ENCODE assay signal across 9 cellular contexts in the genomic region with DNA sequence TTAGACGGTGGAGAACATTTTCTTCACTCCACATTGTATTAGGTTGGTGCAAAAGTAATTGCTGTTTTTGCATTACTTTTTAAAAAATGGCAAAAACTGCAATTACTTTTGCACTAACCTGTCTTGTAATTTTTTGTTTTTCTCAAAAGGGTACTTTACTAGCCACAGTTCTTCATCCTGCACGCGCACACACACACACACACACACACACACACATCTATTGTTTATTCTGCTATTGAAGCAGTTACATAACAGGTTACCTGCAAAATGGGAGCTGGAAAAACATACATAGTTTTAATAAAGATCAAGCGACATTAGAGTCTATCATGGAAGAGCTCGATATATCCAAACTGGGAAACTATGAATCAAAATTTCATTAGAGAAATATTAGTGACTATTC.
DNase-seq lines count a peak whose midpoint lies in the region; ATAC-seq, FAIRE-seq and TF ChIP-seq lines count a peak whose summit lies in the region.
"Had no signal": no experiment of that assay in that cellular context is flagged by ENCODE, and none has a peak within 500 bp of the region (broad histone marks: within the 10 kb centered on the region; RNA-seq: fewer than 3 reads in every experiment).

No MANE protein-coding gene starts in this region.

- peak overlapping the region in 4 of 11 experiments; percentile 53 to 77 (median 66); a peak in 5 of 22 replicates for H3K27ac ChIP-seq in BLaER1 treated with 17β-estradiol and CSF1 and Interleukin-3, amounts not matched to agents 10 nM and 100 nM
- H3K27ac ChIP-seq in HUES6 (ENCODE audit: low read depth, low read length) = no peak overlapping the region
- H3K27ac ChIP-seq in astrocyte (ENCODE audit: low read depth, low read length) = peak overlapping the region; percentile 35

- peak overlapping the region; percentile 62 to 91 (median 81) for H3K4me2 ChIP-seq in BLaER1 treated with 17β-estradiol and CSF1 and Interleukin-3, amounts not matched to agents 10 nM and 100 nM
- H3K4me2 ChIP-seq in astrocyte (ENCODE audit: low read length) = peak overlapping the region; percentile 79

- H3K4me1 Mint-ChIP-seq in astrocyte (ENCODE audit: low read depth, unreplicated experiment) (peaks cover 19% of the 10 kb centered on the region), natural killer cell (peaks cover 0 to 4% of the 10 kb centered on the region in 2 donors)

- H3K79me2 ChIP-seq in astrocyte (ENCODE audit: insufficient read depth, low read length) = no peaks in the 10 kb centered on the region

- ATAC-seq in natural killer cell (no peak), GM18870 (IDR thresholded peaks at IDR 0.05; ENCODE audit: unreplicated experiment) (no peak)
- ATAC-seq in activated naive CD4-positive, alpha-beta T cell treated with anti-CD3 and anti-CD28 coated beads, Interleukin-2, amount 50 U/mL, for 72 hours = no peak

- FAIRE-seq in astrocyte (lab: Jason Lieb, UNC) (no peak), HTR-8/SVneo (lab: Jason Lieb, UNC) (no peak)
- FAIRE-seq: G401.6 had no signal

- DNase-seq in astrocyte (ENCODE audit: low read depth) (no peak), natural killer cell (no peak), HTR-8/SVneo (ENCODE audit: insufficient read length, low spot score) (no peak)
- DNase-seq in activated CD4-positive, CD25-positive, alpha-beta regulatory T cell (lab: John Stamatoyannopoulos, UW) = no peak
- DNase-seq in activated naive CD4-positive, alpha-beta T cell treated with anti-CD3 and anti-CD28 coated beads, Interleukin-2, amount 50 U/mL, for 72 hours (ENCODE audit: low spot score in 2 of 2) = no peak

- H3K9me3 ChIP-seq in BLaER1 treated with 17β-estradiol and CSF1 and Interleukin-3, amounts not matched to agents 10 nM and 100 nM (replicated peaks in 1 of 11) = no peaks in the 10 kb centered on the region
- no peaks in the 10 kb centered on the region for H3K9me3 ChIP-seq in HUES6 (ENCODE audit: control insufficient read depth, insufficient read depth, low read depth, low read length)
- H3K9me3 ChIP-seq in astrocyte (ENCODE audit: insufficient read depth, low read depth, low read length) = no peaks in the 10 kb centered on the region

- no peaks in the 10 kb centered on the region for H3K27me3 ChIP-seq in BLaER1 treated with 17β-estradiol and CSF1 and Interleukin-3, amounts not matched to agents 10 nM and 100 nM
- no peaks in the 10 kb centered on the region for H3K27me3 ChIP-seq in HUES6 (ENCODE audit: control insufficient read depth, insufficient read depth, low read length)
- no peaks in the 10 kb centered on the region for H3K27me3 ChIP-seq in astrocyte (ENCODE audit: insufficient read depth, low read length)

- H3K4me3 Mint-ChIP-seq in astrocyte (ENCODE audit: unreplicated experiment) (peak overlapping the region; percentile 72), natural killer cell (peak overlapping the region; percentile 64)

- peaks cover 7 to 14% (median 14%) of the 10 kb centered on the region in 10 experiments; a peak in 13 of 20 replicates for H3K4me1 ChIP-seq in BLaER1 treated with 17β-estradiol and CSF1 and Interleukin-3, amounts not matched to agents 10 nM and 100 nM
- peaks cover 16% of the 10 kb centered on the region for H3K4me1 ChIP-seq in HUES6 (ENCODE audit: control insufficient read depth, insufficient read depth, low read length)
- H3K4me1 ChIP-seq in astrocyte (ENCODE audit: insufficient read depth, low read length) = peaks cover 10% of the 10 kb centered on the region

- H2AFZ ChIP-seq in astrocyte (ENCODE audit: low read depth, low read length) = peak overlapping the region; percentile 65

- H3K27ac Mint-ChIP-seq in astrocyte (ENCODE audit: unreplicated experiment) = peak overlapping the region; percentile 79
- H3K27ac Mint-ChIP-seq in natural killer cell = no peak overlapping the region
- no peak overlapping the region for H3K27ac Mint-ChIP-seq in activated naive CD4-positive, alpha-beta T cell treated with anti-CD3 and anti-CD28 coated beads, Interleukin-2, amount 50 U/mL, for 72 hours

- peak overlapping the region in 8 of 11 experiments; percentile 55 to 81 (median 72); a peak in 11 of 22 replicates for H3K9ac ChIP-seq in BLaER1 treated with 17β-estradiol and CSF1 and Interleukin-3, amounts not matched to agents 10 nM and 100 nM
- no peak overlapping the region for H3K9ac ChIP-seq in HUES6 (ENCODE audit: low read length)
- H3K9ac ChIP-seq in astrocyte (ENCODE audit: low read length) = peak overlapping the region; percentile 75

- intact Hi-C loops in natural killer cell (cut with micrococcal nuclease) = no loop called here

- peak overlapping the region in 6 of 10 experiments; percentile 56 to 64 (median 59); a peak in 7 of 20 replicates for H3K4me3 ChIP-seq in BLaER1 treated with 17β-estradiol and CSF1 and Interleukin-3, amounts not matched to agents 10 nM and 100 nM
- H3K4me3 ChIP-seq in HUES6 (ENCODE audit: low read depth, low read length) (peak overlapping the region; percentile 52), astrocyte (ENCODE audit: insufficient read depth, low read depth, low read length) (peak overlapping the region; percentile 27)

- TF ChIP-seq CTCF in astrocyte (IDR thresholded peaks at IDR 0.05; ENCODE audit: insufficient read depth, low read depth, low read length) (no peak), natural killer cell (IDR thresholded peaks at IDR 0.05) (no peak)

- no peaks in the 10 kb centered on the region for H4K20me1 ChIP-seq in BLaER1 treated with 17β-estradiol and CSF1 and Interleukin-3, amounts not matched to agents 10 nM and 100 nM
- H4K20me1 ChIP-seq in astrocyte (ENCODE audit: insufficient read depth, low read length) = no peaks in the 10 kb centered on the region

- H3K9me3 Mint-ChIP-seq in astrocyte (ENCODE audit: unreplicated experiment) (no peaks in the 10 kb centered on the region), natural killer cell (no peaks in the 10 kb centered on the region)
- peaks cover 0 to 8% of the 10 kb centered on the region in 2 donors for H3K9me3 Mint-ChIP-seq in activated naive CD4-positive, alpha-beta T cell treated with anti-CD3 and anti-CD28 coated beads, Interleukin-2, amount 50 U/mL, for 72 hours

- H3K27me3 Mint-ChIP-seq in astrocyte (ENCODE audit: low read depth, unreplicated experiment) (no peaks in the 10 kb centered on the region), natural killer cell (ENCODE audit: low read depth in 2 of 2) (no peaks in the 10 kb centered on the region)

- no peaks in the 10 kb centered on the region for H3K36me3 Mint-ChIP-seq in astrocyte (ENCODE audit: low read depth, unreplicated experiment)
- no peaks in the 10 kb centered on the region for H3K36me3 Mint-ChIP-seq in natural killer cell
- H3K36me3 Mint-ChIP-seq in activated naive CD4-positive, alpha-beta T cell treated with anti-CD3 and anti-CD28 coated beads, Interleukin-2, amount 50 U/mL, for 72 hours = peaks cover 0 to 10% of the 10 kb centered on the region in 2 donors

- H3K36me3 ChIP-seq in BLaER1 treated with 17β-estradiol and CSF1 and Interleukin-3, amounts not matched to agents 10 nM and 100 nM = no peaks in the 10 kb centered on the region
- H3K36me3 ChIP-seq in HUES6 (ENCODE audit: control insufficient read depth, insufficient read depth, low read length) (no peaks in the 10 kb centered on the region), astrocyte (ENCODE audit: insufficient read depth, low read length) (no peaks in the 10 kb centered on the region)
